24 cellular contexts compared by ENCODE assay signal in genomic region chr10:35924726-35925125, GRCh38.
"Had no signal": no experiment of that assay in that cellular context is flagged by ENCODE, and none has a peak within 500 bp of the region (broad histone marks: within the 10 kb centered on the region; RNA-seq: fewer than 3 reads in every experiment).

No MANE protein-coding gene starts in this region.

- H3K27ac ChIP-seq: foreskin keratinocyte, ovary, sigmoid colon, upper lobe of left lung had no signal

- ATAC-seq: activated T-cell treated with anti-CD3 and anti-CD28 coated beads, Interleukin-2, amount 50 U/mL, for 72 hours; left ventricle myocardium superior; stimulated activated naive CD8-positive, alpha-beta T cell treated with anti-CD3 and anti-CD28 coated beads, Interleukin-15, amount 100 ng/mL, for 72 hours had no signal

- H3K4me3 Mint-ChIP-seq: activated CD4-positive, alpha-beta T cell treated with anti-CD3 and anti-CD28 coated beads, Interleukin-2, amount 10 ng/mL, durations not matched to agents 24 days and 14 days; activated naive CD8-positive, alpha-beta T cell; activated T-cell treated with anti-CD3 and anti-CD28 coated beads, Interleukin-2, amount 50 U/mL, for 72 hours; brain; central memory CD8-positive, alpha-beta T cell; mesothelial cell of epicardium; neural crest cell; stimulated activated naive CD8-positive, alpha-beta T cell treated with anti-CD3 and anti-CD28 coated beads, Interleukin-15, amount 100 ng/mL, for 72 hours had no signal

- H3K36me3 Mint-ChIP-seq: activated naive CD8-positive, alpha-beta T cell; brain; mesothelial cell of epicardium had no signal

- H3K9me3 Mint-ChIP-seq: activated T-cell treated with anti-CD3 and anti-CD28 coated beads, Interleukin-2, amount 50 U/mL, for 72 hours; mesothelial cell of epicardium; neural crest cell had no signal

- H3K4me3 ChIP-seq: ovary, sigmoid colon, upper lobe of left lung had no signal

- H3K27ac Mint-ChIP-seq: activated CD4-positive, alpha-beta T cell treated with anti-CD3 and anti-CD28 coated beads, Interleukin-2, amount 10 ng/mL, durations not matched to agents 24 days and 14 days; activated naive CD8-positive, alpha-beta T cell; activated T-cell treated with anti-CD3 and anti-CD28 coated beads, Interleukin-2, amount 50 U/mL, for 72 hours; stimulated activated naive CD8-positive, alpha-beta T cell treated with anti-CD3 and anti-CD28 coated beads, Interleukin-15, amount 100 ng/mL, for 72 hours had no signal

- DNase-seq: activated CD4-positive, alpha-beta T cell treated with anti-CD3 and anti-CD28 coated beads, Interleukin-2, amount 10 ng/mL, durations not matched to agents 24 days and 14 days; activated CD4-positive, CD25-positive, alpha-beta regulatory T cell; activated CD8-positive, alpha-beta memory T cell treated with anti-CD3 and anti-CD28 coated beads, Interleukin-2, amount 50 U/mL, for 48 hours; activated gamma-delta T cell treated with Interleukin-2 at 50 U/mL for 16 hours; activated T-cell treated with anti-CD3 and anti-CD28 coated beads, Interleukin-2, amount 50 U/mL, for 72 hours; amniotic stem cell; cortex of kidney; effector CD4-positive, alpha-beta T cell; foreskin keratinocyte; glutamatergic neuron; hypothalamus; left ventricle myocardium superior; ovary; sigmoid colon; stimulated activated CD4-positive, alpha-beta T cell treated with anti-CD3 and anti-CD28 coated beads, Interleukin-1b, Interleukin-23, amount 100 ng/mL, for 48 hours; stimulated activated naive CD8-positive, alpha-beta T cell treated with anti-CD3 and anti-CD28 coated beads, Interleukin-15, amount 100 ng/mL, for 72 hours; upper lobe of left lung had no signal

- H3K4me1 Mint-ChIP-seq: activated CD4-positive, alpha-beta T cell treated with anti-CD3 and anti-CD28 coated beads, Interleukin-2, amount 10 ng/mL, durations not matched to agents 24 days and 14 days; central memory CD8-positive, alpha-beta T cell; stimulated activated naive CD8-positive, alpha-beta T cell treated with anti-CD3 and anti-CD28 coated beads, Interleukin-15, amount 100 ng/mL, for 72 hours had no signal

- H3K36me3 ChIP-seq: ovary, sigmoid colon, upper lobe of left lung had no signal

- H3K4me1 ChIP-seq: foreskin keratinocyte, upper lobe of left lung had no signal

- H3K27me3 Mint-ChIP-seq: activated CD4-positive, alpha-beta T cell treated with anti-CD3 and anti-CD28 coated beads, Interleukin-2, amount 10 ng/mL, durations not matched to agents 24 days and 14 days; central memory CD8-positive, alpha-beta T cell; stimulated activated naive CD8-positive, alpha-beta T cell treated with anti-CD3 and anti-CD28 coated beads, Interleukin-15, amount 100 ng/mL, for 72 hours had no signal

- H3K9me3 ChIP-seq: ovary, sigmoid colon, upper lobe of left lung had no signal

- H3K27me3 ChIP-seq: foreskin keratinocyte, ovary, sigmoid colon, upper lobe of left lung had no signal

- FAIRE-seq: endothelial cell of umbilical vein, TTC549 had no signal
